In genomic region chr9:122477346-122477745, GRCh38 we compare ENCODE assay signal across 33 cellular contexts. TPM values are rescaled to one million over a fixed set of nuclear protein-coding genes. Genes with fewer than 3 reads are reported as not detected.
"Had no signal": no experiment of that assay in that cellular context is flagged by ENCODE, and none has a peak within 500 bp of the region (broad histone marks: within the 10 kb centered on the region; RNA-seq: fewer than 3 reads in every experiment).

No MANE protein-coding gene starts in this region.

- H3K27ac ChIP-seq: colonic mucosa, hepatocyte, left lung, parathyroid adenoma, skin epidermis, thoracic aorta, upper lobe of left lung had no signal

- H3K79me2 ChIP-seq: hepatocyte, parathyroid adenoma had no signal

- H3K9me3 Mint-ChIP-seq: activated naive CD4-positive, alpha-beta T cell treated with anti-CD3 and anti-CD28 coated beads, Interleukin-2, amount 50 U/mL, for 24 hours; central memory CD8-positive, alpha-beta T cell; effector memory CD8-positive, alpha-beta T cell; immature natural killer cell; naive B cell; stimulated activated naive B cell treated with anti-CD40 and anti-IgM and Interleukin-4, amounts not matched to agents 10 μg/mL and 1 μg/mL and 100 μg/mL, for 72 hours had no signal

- H3K4me3 ChIP-seq: colonic mucosa, dorsolateral prefrontal cortex, hepatocyte, left lung, lung, skin epidermis, thoracic aorta, upper lobe of left lung had no signal

- DNase-seq: activated CD4-positive, alpha-beta T cell treated with anti-CD3 and anti-CD28 coated beads for 4 hours; activated CD8-positive, alpha-beta memory T cell treated with anti-CD3 and anti-CD28 coated beads for 24 hours; activated CD8-positive, alpha-beta memory T cell treated with anti-CD3 and anti-CD28 coated beads, Interleukin-2, amount 50 U/mL, for 4 hours; activated gamma-delta T cell; colonic mucosa; dorsolateral prefrontal cortex; effector memory CD8-positive, alpha-beta T cell; foreskin melanocyte; glutamatergic neuron; immature natural killer cell; left lung; naive B cell; nucleus accumbens; right cardiac atrium; stimulated activated naive B cell treated with anti-CD40 and anti-IgM and Interleukin-4, amounts not matched to agents 10 μg/mL and 1 μg/mL and 100 μg/mL, for 72 hours; T-helper 1 cell had no signal

- H3K9me3 ChIP-seq: colonic mucosa, left lung, thoracic aorta, upper lobe of left lung had no signal

- H3K4me2 ChIP-seq: hepatocyte had no signal

- FAIRE-seq: astrocyte, endothelial cell of umbilical vein, TTC549 had no signal

- H3K9ac ChIP-seq: parathyroid adenoma had no signal

- H3K36me3 Mint-ChIP-seq: activated naive CD4-positive, alpha-beta T cell treated with anti-CD3 and anti-CD28 coated beads, Interleukin-2, amount 50 U/mL, for 24 hours; immature natural killer cell; naive B cell; stimulated activated naive B cell treated with anti-CD40 and anti-IgM and Interleukin-4, amounts not matched to agents 10 μg/mL and 1 μg/mL and 100 μg/mL, for 72 hours had no signal

- H3K4me3 Mint-ChIP-seq: activated naive CD4-positive, alpha-beta T cell treated with anti-CD3 and anti-CD28 coated beads, Interleukin-2, amount 50 U/mL, for 24 hours; central memory CD8-positive, alpha-beta T cell; effector memory CD8-positive, alpha-beta T cell; immature natural killer cell; stimulated activated naive B cell treated with anti-CD40 and anti-IgM and Interleukin-4, amounts not matched to agents 10 μg/mL and 1 μg/mL and 100 μg/mL, for 72 hours had no signal

- H3K36me3 ChIP-seq: colonic mucosa, left lung, thoracic aorta, upper lobe of left lung had no signal

- H3K4me1 Mint-ChIP-seq: activated naive CD4-positive, alpha-beta T cell treated with anti-CD3 and anti-CD28 coated beads, Interleukin-2, amount 50 U/mL, for 24 hours; central memory CD8-positive, alpha-beta T cell; immature natural killer cell; naive B cell; stimulated activated naive B cell treated with anti-CD40 and anti-IgM and Interleukin-4, amounts not matched to agents 10 μg/mL and 1 μg/mL and 100 μg/mL, for 72 hours had no signal

- H3K27me3 ChIP-seq: colonic mucosa, hepatocyte, left lung, upper lobe of left lung had no signal

- ATAC-seq: effector memory CD8-positive, alpha-beta T cell; esophagus mucosa; left lung; right cardiac atrium; stimulated activated naive B cell treated with anti-CD40 and anti-IgM and Interleukin-4, amounts not matched to agents 10 μg/mL and 1 μg/mL and 100 μg/mL, for 72 hours had no signal

- H2AFZ ChIP-seq: hepatocyte, parathyroid adenoma had no signal

- H3K4me1 ChIP-seq: colonic mucosa, left lung, parathyroid adenoma, upper lobe of left lung had no signal

RNA-seq across cellular contexts. Expression of gene OR1J1, which starts 0.4 kb away (rescaled TPM):
- total RNA-seq: astrocyte, colonic mucosa, dorsolateral prefrontal cortex, endothelial cell of umbilical vein, esophagus mucosa, hepatocyte, kidney epithelial cell, left lung, lung, mesenteric fat pad, mucosa of gallbladder, pulmonary artery endothelial cell, right cardiac atrium, thoracic aorta, upper lobe of left lung had no signal
- polyA plus RNA-seq: endothelial cell of umbilical vein, hepatocyte, immature natural killer cell, lung, neural cell, right cardiac atrium had no signal

RNA-seq across cellular contexts. Expression of gene OR1J2, which starts 33.3 kb away (rescaled TPM):
- total RNA-seq: astrocyte, colonic mucosa, endothelial cell of umbilical vein, esophagus mucosa, hepatocyte, kidney epithelial cell, left lung, lung, mesenteric fat pad, mucosa of gallbladder, pulmonary artery endothelial cell, right cardiac atrium had no signal
- polyA plus RNA-seq: endothelial cell of umbilical vein, hepatocyte, immature natural killer cell, lung, neural cell, right cardiac atrium had no signal

RNA-seq across cellular contexts. Expression of gene OR1J4, which starts 41.6 kb away (rescaled TPM):
- total RNA-seq: astrocyte, colonic mucosa, endothelial cell of umbilical vein, hepatocyte, kidney epithelial cell, left lung, lung, mesenteric fat pad, mucosa of gallbladder, pulmonary artery endothelial cell, right cardiac atrium, thoracic aorta, upper lobe of left lung had no signal
- polyA plus RNA-seq: endothelial cell of umbilical vein, hepatocyte, immature natural killer cell, lung, neural cell, right cardiac atrium had no signal

RNA-seq across cellular contexts. Expression of gene OR1N1, which starts 49.7 kb away (rescaled TPM):
- total RNA-seq: astrocyte, colonic mucosa, dorsolateral prefrontal cortex, endothelial cell of umbilical vein, esophagus mucosa, hepatocyte, kidney epithelial cell, left lung, lung, mesenteric fat pad, mucosa of gallbladder, pulmonary artery endothelial cell, right cardiac atrium, thoracic aorta, upper lobe of left lung had no signal
- polyA plus RNA-seq: hepatocyte, immature natural killer cell, lung, neural cell, right cardiac atrium had no signal
